Comparison of ENCODE assay signal across 8 cellular contexts in genomic region chr19:33796164-33797100, GRCh38. TPM values are rescaled to one million over a fixed set of nuclear protein-coding genes. Genes with fewer than 3 reads are reported as not detected.
DNase-seq lines count a peak whose midpoint lies in the region; FAIRE-seq and TF ChIP-seq lines count a peak whose summit lies in the region.

A gene with protein sequence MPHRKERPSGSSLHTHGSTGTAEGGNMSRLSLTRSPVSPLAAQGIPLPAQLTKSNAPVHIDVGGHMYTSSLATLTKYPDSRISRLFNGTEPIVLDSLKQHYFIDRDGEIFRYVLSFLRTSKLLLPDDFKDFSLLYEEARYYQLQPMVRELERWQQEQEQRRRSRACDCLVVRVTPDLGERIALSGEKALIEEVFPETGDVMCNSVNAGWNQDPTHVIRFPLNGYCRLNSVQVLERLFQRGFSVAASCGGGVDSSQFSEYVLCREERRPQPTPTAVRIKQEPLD (plus strand): TSS chr19:33796870. CDS start chr19:33800455, 3,585 bp downstream.

- H3K27me3 Mint-ChIP-seq in brain: peaks cover 5% of the 10 kb centered on the region

- H3K4me2 ChIP-seq in OCI-LY7 (ENCODE audit: low read length): peak within 1 kb of the TSS; percentile 82

- H3K9me3 ChIP-seq in OCI-LY7 (ENCODE audit: low read length): no peaks in the 10 kb centered on the region
- no peaks in the 10 kb centered on the region for H3K9me3 ChIP-seq in iPS-18a (ENCODE audit: control insufficient read depth, low read depth, low read length)
- H3K9me3 ChIP-seq in sigmoid colon: no peaks in the 10 kb centered on the region

- TF ChIP-seq POLR2A in sigmoid colon (IDR thresholded peaks at IDR 0.05) (no peak), GM12892 (IDR thresholded peaks at IDR 0.05; ENCODE audit: low read depth, low read length) (no peak)

- FAIRE-seq in GM12892 (lab: Jason Lieb, UNC): no peak

- CTCF ChIA-PET in OCI-LY7 (lab: Charles Lee; ENCODE audit: unreplicated experiment): interaction anchor here (0.5 kb wide), 1 partner anchor 32 kb away, joined by 5 read pairs; no protein-coding TSS in a partner anchor

- peaks cover 40% of the 10 kb centered on the region for H3K4me1 Mint-ChIP-seq in brain

- peak; percentile 62 to 67 for DNase-seq in SHP77 (lab: John Stamatoyannopoulos, UW)
- no peak for DNase-seq in SHP77 treated with DMSO at 0.1 percent for 48 hours (lab: John Stamatoyannopoulos, UW)
- DNase-seq in OCI-LY7 (ENCODE audit: low spot score): peak; percentile 71
- DNase-seq in sigmoid colon: no peak
- DNase-seq in midbrain (lab: John Stamatoyannopoulos, UW): no peak
- DNase-seq in GM12892 (ENCODE audit: insufficient read length): no peak

- H3K27me3 ChIP-seq in iPS-18a (ENCODE audit: control insufficient read depth, insufficient read depth, low read length): no peaks in the 10 kb centered on the region
- H3K27me3 ChIP-seq in sigmoid colon: no peaks in the 10 kb centered on the region

- H3K36me3 ChIP-seq in OCI-LY7 (ENCODE audit: insufficient read depth, low read length): peaks cover 19% of the 10 kb centered on the region; the same call in 1 of the 2 replicates
- peaks cover 8% of the 10 kb centered on the region for H3K36me3 ChIP-seq in iPS-18a (ENCODE audit: control insufficient read depth, low read depth, low read length)
- peaks cover 0 to 9% (median 6%) of the 10 kb centered on the region in 4 donors for H3K36me3 ChIP-seq in sigmoid colon

- H3K79me2 ChIP-seq in OCI-LY7 (ENCODE audit: insufficient read depth, low read depth, low read length): no peaks in the 10 kb centered on the region

- H3K9ac ChIP-seq in iPS-18a (ENCODE audit: low read length): peak within 1 kb of the TSS; percentile 84

- no peaks in the 10 kb centered on the region for H3K9me2 ChIP-seq in OCI-LY7 (ENCODE audit: insufficient read depth, low read length)

- H3K4me3 Mint-ChIP-seq in brain: peak within 1 kb of the TSS; percentile 91 to 96 (median 94)

- H4K20me1 ChIP-seq in OCI-LY7 (ENCODE audit: insufficient read depth, low read length): no peaks in the 10 kb centered on the region

- H3K4me3 ChIP-seq in OCI-LY7 (ENCODE audit: low read depth, low read length, poor library complexity, severe bottlenecking) (peak within 1 kb of the TSS; percentile 87), iPS-18a (ENCODE audit: low read length) (peak within 1 kb of the TSS; percentile 77), sigmoid colon (peak within 1 kb of the TSS; percentile 55 to 95 (median 89))

- peak within 1 kb of the TSS; percentile 91 for H3K27ac ChIP-seq in OCI-LY7 (ENCODE audit: low read depth, low read length, poor library complexity, severe bottlenecking)
- H3K27ac ChIP-seq in iPS-18a (ENCODE audit: low read length): peak within 1 kb of the TSS; percentile 24
- peak within 1 kb of the TSS; percentile 94 to 97 (median 96) for H3K27ac ChIP-seq in sigmoid colon

- H3K4me1 ChIP-seq in OCI-LY7 (ENCODE audit: insufficient read depth, low read length, poor library complexity, severe bottlenecking) (peaks cover 12% of the 10 kb centered on the region), iPS-18a (ENCODE audit: control insufficient read depth, low read depth, low read length) (peaks cover 24% of the 10 kb centered on the region), sigmoid colon (peaks cover 0 to 39% (median 33%) of the 10 kb centered on the region in 4 donors)

- TF ChIP-seq CTCF in OCI-LY7 (conservative IDR thresholded peaks at IDR 0.05; ENCODE audit: low read length) (no peak), brain (conservative IDR thresholded peaks at IDR 0.05) (no peak), sigmoid colon (IDR thresholded peaks at IDR 0.05) (no peak)

- intact Hi-C loops in OCI-LY7 (cut with micrococcal nuclease; ENCODE audit: unreplicated experiment) (no loop called here), sigmoid colon (cut with DNase I) (loop anchor here (2.0 to 5.0 kb wide), 2 partner anchors 351 to 376 kb away; partner anchors contain the start of gene LSM14A)

- H3K27ac Mint-ChIP-seq in brain: peak within 1 kb of the TSS; percentile 94 to 96 (median 95)

- peaks cover 0 to 3% (median 0%) of the 10 kb centered on the region in 5 experiments for H3K9me3 Mint-ChIP-seq in brain

- peak within 1 kb of the TSS; percentile 91 for H2AFZ ChIP-seq in OCI-LY7 (ENCODE audit: low read length)

- H3K36me3 Mint-ChIP-seq in brain: no peaks in the 10 kb centered on the region

- BruUV-seq in OCI-LY7 (replicated peaks; lab: Mats Ljungman, UMichigan): no TSS peak

- POLR2A ChIA-PET in OCI-LY7 (lab: Charles Lee): interaction anchor here (0.7 to 1.7 kb wide), 3 partner anchors 23 to 425 kb away, joined by 3 to 4 read pairs (median 3); no protein-coding TSS in a partner anchor

- TF ChIP-seq EP300 in sigmoid colon (IDR thresholded peaks at IDR 0.05): no peak

- WGBS in sigmoid colon, 2 donors: 1% methylated on average over 120 to 125 of the region's 125 CpGs

RNA-seq across cellular contexts. Expression of the gene that starts here (rescaled TPM):
- 21.3 and 23.5 TPM in 2 replicates for total RNA-seq in OCI-LY7 (2014; rRNA removed; shearing (Covaris generic))
- 29.2 and 31.1 TPM in 2 replicates for total RNA-seq in OCI-LY7 (2022)
- polyA plus RNA-seq in brain (ENCODE audit: insufficient read depth, low read depth, low replicate concordance): 13.7 TPM
- 100 to 1,000 TPM in 1 of 4 donors, 10 to 100 TPM in 3; 52.8 to 132 (median 75.8) TPM for total RNA-seq in sigmoid colon
- polyA plus RNA-seq in sigmoid colon: 10 to 100 TPM in 1 of 3 donors, 1 to 10 TPM in 2; 3.0 to 13.9 (median 4.2) TPM
- polyA plus RNA-seq in GM12892 (2012; ENCODE audit: missing spikeins): not detected

Comparison
In these comparisons a context has a peak if more than half of its experiments do, and no peak if none do; other contexts are left out.
1. DNase-seq: peak in SHP77 (2 of 2) and OCI-LY7 (single experiment); none in SHP77 treated with DMSO at 0.1 percent for 48 hours (single experiment), sigmoid colon (single experiment), midbrain (single experiment) and GM12892 (single experiment).
2. H3K27ac ChIP-seq: peak in every context shown above with its lines; median percentile 96 in sigmoid colon; 91 in OCI-LY7; 24 in iPS-18a.
3. Peak in every context shown above with its lines, with median percentiles within 50 percentile points of each other: H3K4me3 ChIP-seq.